ENCODE assay signal across 11 cellular contexts in the genomic region with DNA sequence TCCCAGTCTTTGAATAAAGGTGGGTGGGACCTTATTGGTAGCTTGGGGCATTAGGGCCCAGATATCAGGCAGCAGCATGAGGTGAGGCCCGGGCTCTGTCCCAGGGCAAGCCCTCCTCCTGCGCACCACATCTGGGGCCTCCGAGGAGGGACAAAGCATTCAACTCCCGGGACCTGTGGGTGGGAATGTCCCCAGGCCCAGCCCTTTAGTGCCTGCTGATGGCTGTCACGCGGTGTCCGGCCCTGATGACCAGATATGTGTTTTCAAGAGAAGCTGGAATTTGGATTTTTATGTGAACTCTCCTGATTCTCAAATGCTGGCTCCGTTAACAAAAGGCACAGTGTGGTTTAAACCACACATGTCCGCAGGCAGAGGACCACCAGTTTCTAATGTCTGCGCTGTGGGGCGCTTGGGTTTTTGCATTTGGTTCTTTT. TPM values are rescaled to one million over a fixed set of nuclear protein-coding genes. Genes with fewer than 3 reads are reported as not detected.
DNase-seq lines count a peak whose midpoint lies in the region; ATAC-seq and TF ChIP-seq lines count a peak whose summit lies in the region.
"Had no signal": no experiment of that assay in that cellular context is flagged by ENCODE, and none has a peak within 500 bp of the region (broad histone marks: within the 10 kb centered on the region; RNA-seq: fewer than 3 reads in every experiment).

No MANE protein-coding gene starts in this region.

- 24% methylated on average over 11 of the region's 11 CpGs for WGBS in HUES64

- DNase-seq in colonic mucosa: no peak
- DNase-seq in type B pancreatic cell (ENCODE audit: extremely low spot score, unreplicated experiment): no peak
- no peak for DNase-seq in omental fat pad (ENCODE audit: low spot score)
- DNase-seq: naive B cell, SIG-M5 had no signal

- H3K9ac ChIP-seq in HUES64 (ENCODE audit: low read depth, low read length): no peak overlapping the region
- peak overlapping the region; percentile 4 to 56 for H3K9ac ChIP-seq in colonic mucosa (ENCODE audit: low read depth in 2 of 2, low read length in 2 of 2)
- H3K9ac ChIP-seq in mucosa of rectum (ENCODE audit: low read depth in 1 of 2, low read length in 2 of 2): no peak overlapping the region
- H3K9ac ChIP-seq: KMS-11 had no signal

- H3K36me3 Mint-ChIP-seq in type B pancreatic cell: peaks cover 3% of the 10 kb centered on the region
- H3K36me3 Mint-ChIP-seq: naive B cell had no signal

- peaks cover 50% of the 10 kb centered on the region for H3K4me1 Mint-ChIP-seq in type B pancreatic cell (ENCODE audit: unreplicated experiment)

- peaks cover 78% of the 10 kb centered on the region for H3K27me3 ChIP-seq in HUES64 (ENCODE audit: insufficient read depth, low read length)
- H3K27me3 ChIP-seq in colonic mucosa: no peaks in the 10 kb centered on the region
- H3K27me3 ChIP-seq in mucosa of rectum (ENCODE audit: control insufficient read depth in 2 of 2, insufficient read depth in 2 of 2, low read length in 2 of 2): no peaks in the 10 kb centered on the region

- H3K27me3 Mint-ChIP-seq in type B pancreatic cell: no peaks in the 10 kb centered on the region
- H3K27me3 Mint-ChIP-seq: activated CD4-positive, alpha-beta memory T cell treated with anti-CD3 and anti-CD28 coated beads, Interleukin-2, amount 10 ng/mL, durations not matched to agents 7 days and 5 days had no signal

- no peak overlapping the region for H3K4me3 ChIP-seq in HUES64 (ENCODE audit: low read length)
- H3K4me3 ChIP-seq in colonic mucosa: no peak overlapping the region
- no peak overlapping the region for H3K4me3 ChIP-seq in mucosa of rectum (ENCODE audit: low read length in 2 of 2)

- no peaks in the 10 kb centered on the region for H3K9me3 Mint-ChIP-seq in type B pancreatic cell
- H3K9me3 Mint-ChIP-seq: activated CD4-positive, alpha-beta memory T cell treated with anti-CD3 and anti-CD28 coated beads, Interleukin-2, amount 10 ng/mL, durations not matched to agents 7 days and 5 days; naive B cell had no signal

- peak overlapping the region; percentile 58 for H3K4me3 Mint-ChIP-seq in type B pancreatic cell
- H3K4me3 Mint-ChIP-seq: activated CD4-positive, alpha-beta memory T cell treated with anti-CD3 and anti-CD28 coated beads, Interleukin-2, amount 10 ng/mL, durations not matched to agents 7 days and 5 days had no signal

- intact Hi-C loops in colonic mucosa (cut with DNase I): no loop called here

- H3K27ac ChIP-seq in HUES64 (ENCODE audit: low read depth, low read length) (peak overlapping the region; percentile 76; the same call in 1 of the 2 replicates), colonic mucosa (peak overlapping the region; percentile 67), mucosa of rectum (ENCODE audit: low read depth in 2 of 2, low read length in 2 of 2) (peak overlapping the region; percentile 29 to 67)
- H3K27ac ChIP-seq: KMS-11 had no signal

- H3K4me1 ChIP-seq in HUES64 (ENCODE audit: insufficient read depth, low read length) (peaks cover 38% of the 10 kb centered on the region), colonic mucosa (peaks cover 12% of the 10 kb centered on the region), mucosa of rectum (ENCODE audit: control insufficient read depth in 2 of 2, insufficient read depth in 2 of 2, low read length in 2 of 2) (peaks cover 18 to 24% of the 10 kb centered on the region in 2 donors)

- H3K9me3 ChIP-seq in HUES64 (ENCODE audit: insufficient read depth, low read depth, low read length) (no peaks in the 10 kb centered on the region), colonic mucosa (no peaks in the 10 kb centered on the region), mucosa of rectum (ENCODE audit: control insufficient read depth in 2 of 2, low read length in 2 of 2) (no peaks in the 10 kb centered on the region)

- no peak for ATAC-seq in GM19328 (IDR thresholded peaks at IDR 0.05; ENCODE audit: unreplicated experiment)
- no peak for ATAC-seq in GM18867 (IDR thresholded peaks at IDR 0.05; ENCODE audit: unreplicated experiment)
- ATAC-seq in omental fat pad (ENCODE audit: low FRiP score): no peak

- no peak for TF ChIP-seq CTCF in colonic mucosa (IDR thresholded peaks at IDR 0.05)
- TF ChIP-seq CTCF in type B pancreatic cell (conservative IDR thresholded peaks at IDR 0.05): no peak
- no peak for TF ChIP-seq CTCF in omental fat pad (IDR thresholded peaks at IDR 0.05)

- H3K36me3 ChIP-seq in HUES64 (ENCODE audit: insufficient read depth, low read length) (no peaks in the 10 kb centered on the region), colonic mucosa (no peaks in the 10 kb centered on the region), mucosa of rectum (ENCODE audit: control insufficient read depth in 2 of 2, insufficient read depth in 2 of 2, low read length in 2 of 2) (no peaks in the 10 kb centered on the region)

- peak overlapping the region; percentile 93 for H3K27ac Mint-ChIP-seq in type B pancreatic cell
- H3K27ac Mint-ChIP-seq: activated CD4-positive, alpha-beta memory T cell treated with anti-CD3 and anti-CD28 coated beads, Interleukin-2, amount 10 ng/mL, durations not matched to agents 7 days and 5 days had no signal

RNA-seq across cellular contexts. Expression of a gene that starts 30.5 kb away (rescaled TPM):
- 4.9 TPM for polyA plus RNA-seq in HUES64 (2013, experiment 1 of 2)
- polyA plus RNA-seq in HUES64 (2013, experiment 2 of 2): 8.7 TPM
- total RNA-seq in colonic mucosa: 10 to 100 TPM; 21.8 to 24.5 TPM
- 61.1 and 61.3 TPM in 2 replicates for total RNA-seq in type B pancreatic cell (ENCODE audit: low replicate concordance)
- total RNA-seq in omental fat pad: 10 to 100 TPM in 1 of 4 donors, 1 to 10 TPM in 3; 6.7 to 30.6 (median 8.5) TPM

Comparison
In these comparisons a context has a peak if more than half of its experiments do, and no peak if none do; other contexts are left out.
1. H3K9ac ChIP-seq: peak in colonic mucosa (2 of 2); none in HUES64 (single experiment) and mucosa of rectum (0 of 2).
2. Peak in every context shown above with its lines, with median percentiles within 50 percentile points of each other: H3K27ac ChIP-seq.